Comparison of ENCODE assay signal across 8 cellular contexts in the genomic region with DNA sequence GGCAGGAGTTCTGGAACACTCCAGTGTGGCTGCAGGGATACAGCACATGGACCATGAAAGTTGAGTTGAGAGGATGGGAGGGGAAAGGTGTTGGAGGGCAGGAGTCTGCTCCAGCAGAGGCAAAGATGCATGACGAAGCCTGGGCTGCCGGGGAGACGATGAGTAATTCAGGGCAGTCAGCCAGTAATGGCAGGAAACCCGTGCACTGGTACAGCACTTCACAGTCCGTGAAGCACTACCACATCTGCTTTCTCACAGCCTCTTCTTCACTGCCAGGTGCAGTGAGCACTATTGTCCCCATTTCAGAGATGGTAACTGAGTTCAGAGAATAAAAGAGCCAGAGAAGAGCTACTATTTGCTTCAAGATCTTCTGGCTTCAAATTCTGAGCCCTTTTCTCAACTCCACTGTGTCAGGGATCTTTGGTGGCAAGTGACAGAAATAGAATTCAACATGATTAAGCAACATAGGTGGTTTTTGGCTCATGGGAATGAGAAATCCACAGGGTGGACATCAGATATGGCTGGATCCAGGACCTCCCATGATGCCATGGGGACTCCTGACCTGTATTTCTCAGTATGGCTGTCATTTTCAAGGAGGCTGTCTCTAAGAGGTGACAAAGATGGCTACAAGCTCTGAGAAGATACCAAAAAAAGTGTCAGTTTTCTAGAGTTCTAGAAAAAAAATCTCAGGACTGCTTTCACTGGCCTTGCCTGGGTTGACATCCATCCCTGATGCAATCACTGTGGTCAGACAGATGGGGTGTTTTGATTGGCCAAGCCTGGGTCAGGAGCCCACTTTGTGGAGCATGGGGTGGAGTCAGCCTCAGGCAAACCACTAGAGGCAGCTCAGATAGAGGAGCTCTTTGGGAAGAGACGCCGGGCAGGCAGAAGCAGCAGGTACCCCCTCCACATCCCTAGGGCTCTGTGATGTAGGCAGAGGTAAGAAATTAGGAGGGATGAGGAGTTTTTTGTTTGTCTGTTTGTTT. TPM values are rescaled to one million over a fixed set of nuclear protein-coding genes. Genes with fewer than 3 reads are reported as not detected.
DNase-seq lines count a peak whose midpoint lies in the region; ATAC-seq, FAIRE-seq and TF ChIP-seq lines count a peak whose summit lies in the region.

No MANE protein-coding gene starts in this region.

- peaks cover 8% of the 10 kb centered on the region for H3K4me1 ChIP-seq in keratinocyte (ENCODE audit: control insufficient read depth, extremely low read depth, insufficient read depth, low read length)

- DNase-seq in ELR (ENCODE audit: low read depth) (peak; percentile 91), SHP77 (lab: John Stamatoyannopoulos, UW) (peak; percentile 69 to 91), keratinocyte (ENCODE audit: low read depth, low spot score) (no peak), Ammon's horn (ENCODE audit: low spot score) (no peak)
- DNase-seq in activated naive CD4-positive, alpha-beta T cell treated with Interleukin-2 at 50 U/mL for 16 hours: peak; percentile 73
- DNase-seq in stimulated activated CD8-positive, alpha-beta memory T cell treated with anti-CD3 and anti-CD28 coated beads, Interleukin-7, amount 100 ng/mL, for 24 hours (ENCODE audit: low read depth): peak; percentile 53

- no peaks in the 10 kb centered on the region for H4K20me1 ChIP-seq in keratinocyte (ENCODE audit: control insufficient read depth, extremely low read depth, insufficient read depth, low read length)

- TF ChIP-seq CTCF in keratinocyte (optimal IDR thresholded peaks at IDR 0.05 in 1 of 3, IDR thresholded peaks at IDR 0.05 in 1 of 3, conservative IDR thresholded peaks at IDR 0.05 in 1 of 3; ENCODE audit: extremely low read depth in 1 of 3, insufficient read depth in 2 of 3, low read length in 3 of 3): no peak

- no peaks in the 10 kb centered on the region for H3K79me2 ChIP-seq in keratinocyte (ENCODE audit: control insufficient read depth, insufficient read depth, low read length)

- H3K4me2 ChIP-seq in keratinocyte (ENCODE audit: control insufficient read depth, extremely low read depth, insufficient read depth, low read depth, low read length): no peak overlapping the region

- H3K9me3 ChIP-seq in keratinocyte (ENCODE audit: control insufficient read depth, low read depth, low read length): peaks cover under 1% of the 10 kb centered on the region

- no peak overlapping the region for H3K27ac ChIP-seq in keratinocyte (ENCODE audit: control insufficient read depth, insufficient read depth, low read length)

- FAIRE-seq in keratinocyte (lab: Jason Lieb, UNC): peak; percentile 99

- H3K27me3 ChIP-seq in keratinocyte (ENCODE audit: control insufficient read depth, extremely low read depth, insufficient read depth, low read length): no peaks in the 10 kb centered on the region

- peak; percentile 72 for ATAC-seq in GM19468 (IDR thresholded peaks at IDR 0.05; ENCODE audit: extremely low read depth, unreplicated experiment)
- peak; percentile 57 for ATAC-seq in HG03469 (IDR thresholded peaks at IDR 0.05; ENCODE audit: unreplicated experiment)

- no peaks in the 10 kb centered on the region for H3K36me3 ChIP-seq in keratinocyte (ENCODE audit: control insufficient read depth in 2 of 2, extremely low read depth in 1 of 2, insufficient read depth in 2 of 2, low read length in 2 of 2)

- H3K9me1 ChIP-seq in keratinocyte (ENCODE audit: control insufficient read depth, extremely low read depth, insufficient read depth, low read length): no peaks in the 10 kb centered on the region

- no peak overlapping the region for H3K9ac ChIP-seq in keratinocyte (ENCODE audit: control insufficient read depth, extremely low read depth, insufficient read depth, low read length)

- H3K4me3 ChIP-seq in keratinocyte (ENCODE audit: control insufficient read depth in 2 of 3, extremely low read depth in 1 of 3, insufficient read depth in 2 of 3, low read depth in 1 of 3, low read length in 3 of 3): no peak overlapping the region

- dilution Hi-C loops in keratinocyte (cut with MboI; ENCODE audit: extremely low pct_ligation_motif_present, low sequenced_read_pairs): no loop called here

- no peak overlapping the region for H2AFZ ChIP-seq in keratinocyte (ENCODE audit: control insufficient read depth, low read length)

RNA-seq across cellular contexts. Expression of a gene that starts 24.7 kb away (rescaled TPM):
- 0.09 to 0.12 TPM (median 0.12 TPM) in 3 replicates for polyA plus RNA-seq in keratinocyte
- polyA plus RNA-seq in keratinocyte (2011; ENCODE audit: low read depth): not detected
- polyA plus RNA-seq in keratinocyte (2011; cell fraction: cytosol; rRNA removed): 0.05 and 0.06 TPM in 2 replicates
- polyA plus RNA-seq in keratinocyte (2011; cell fraction: nucleus; rRNA removed): 0.10 and 0.13 TPM in 2 replicates
- polyA plus RNA-seq in keratinocyte (2012; ENCODE audit: low replicate concordance): 0.16 TPM in 1 of 2 replicates, not detected in the other
- polyA minus RNA-seq in keratinocyte: 0.06 to 0.33 TPM (median 0.26 TPM) in 3 replicates
- not detected for polyA minus RNA-seq in keratinocyte (2011; cell fraction: cytosol; rRNA and poly(A)+ RNA removed)
- 0.16 TPM in 1 of 2 replicates, not detected in the other for polyA minus RNA-seq in keratinocyte (2011; cell fraction: nucleus; rRNA and poly(A)+ RNA removed)

Comparison
In these comparisons a context has a peak if more than half of its experiments do, and no peak if none do; other contexts are left out.
1. DNase-seq: peak in ELR (single experiment), SHP77 (2 of 2), activated naive CD4-positive, alpha-beta T cell treated with Interleukin-2 at 50 U/mL for 16 hours (single experiment) and stimulated activated CD8-positive, alpha-beta memory T cell treated with anti-CD3 and anti-CD28 coated beads, Interleukin-7, amount 100 ng/mL, for 24 hours (single experiment); none in keratinocyte (single experiment) and Ammon's horn (single experiment).